Comparison of ENCODE assay signal across 11 cellular contexts in the genomic region with DNA sequence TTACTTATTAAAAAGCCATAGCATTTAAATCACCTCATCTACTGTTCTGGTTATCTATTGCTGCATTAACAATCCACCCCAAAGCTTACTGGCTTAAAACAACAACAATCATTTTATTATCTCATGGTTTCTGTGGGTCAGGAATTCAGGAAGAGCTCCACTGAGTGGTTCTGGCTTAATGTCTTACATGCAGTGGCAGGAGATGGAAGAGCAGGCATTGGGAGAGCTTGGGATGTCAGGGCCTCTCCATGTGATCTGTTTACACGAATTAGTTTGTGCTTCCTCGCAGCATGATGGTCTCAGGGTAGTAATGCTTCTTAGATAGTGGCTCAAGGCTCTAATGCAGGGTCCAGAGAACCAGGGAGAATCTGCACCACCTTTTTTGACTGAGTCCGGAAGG. TPM values are rescaled to one million over a fixed set of nuclear protein-coding genes. Genes with fewer than 3 reads are reported as not detected.
DNase-seq lines count a peak whose midpoint lies in the region; ATAC-seq and TF ChIP-seq lines count a peak whose summit lies in the region.
"Had no signal": no experiment of that assay in that cellular context is flagged by ENCODE, and none has a peak within 500 bp of the region (broad histone marks: within the 10 kb centered on the region; RNA-seq: fewer than 3 reads in every experiment).

No MANE protein-coding gene starts in this region.

- ATAC-seq in natural killer cell (no peak), GM21390 (IDR thresholded peaks at IDR 0.05; ENCODE audit: unreplicated experiment) (no peak)
- ATAC-seq: foreskin keratinocyte had no signal

- no peak for TF ChIP-seq CTCF in natural killer cell (IDR thresholded peaks at IDR 0.05)
- no peak for TF ChIP-seq CTCF in adrenal gland (IDR thresholded peaks at IDR 0.05)

- no peaks in the 10 kb centered on the region for H3K27me3 ChIP-seq in CD4-positive, alpha-beta memory T cell (ENCODE audit: insufficient read depth, low read length)
- no peaks in the 10 kb centered on the region for H3K27me3 ChIP-seq in adrenal gland
- H3K27me3 ChIP-seq: foreskin keratinocyte had no signal

- POLR2A ChIA-PET in CD4-positive, alpha-beta memory T cell (lab: Charles Lee; ENCODE audit: partially characterized antibody): interaction anchor here (0.7 to 6.4 kb wide), 6 partner anchors 14 to 1962 kb away, joined by 3 to 99 read pairs (median 4); partner anchors contain the start of gene REL

- peaks cover 13 to 23% (median 16%) of the 10 kb centered on the region in 4 donors for H3K4me1 Mint-ChIP-seq in CD4-positive, alpha-beta memory T cell
- H3K4me1 Mint-ChIP-seq in activated naive CD8-positive, alpha-beta T cell (ENCODE audit: low read depth): peaks cover 26% of the 10 kb centered on the region
- H3K4me1 Mint-ChIP-seq in natural killer cell: peaks cover 21% of the 10 kb centered on the region in 2 donors

- no peaks in the 10 kb centered on the region for H3K36me3 ChIP-seq in CD4-positive, alpha-beta memory T cell (ENCODE audit: insufficient read depth, low read length)
- no peaks in the 10 kb centered on the region for H3K36me3 ChIP-seq in adrenal gland (replicated peaks in 1 of 2)

- peak overlapping the region in 6 of 7 donors; percentile 12 to 70 (median 56) for H3K27ac Mint-ChIP-seq in CD4-positive, alpha-beta memory T cell
- H3K27ac Mint-ChIP-seq in activated naive CD8-positive, alpha-beta T cell: peak overlapping the region; percentile 81
- peak overlapping the region; percentile 85 to 95 for H3K27ac Mint-ChIP-seq in natural killer cell

- H3K4me1 ChIP-seq in CD4-positive, alpha-beta memory T cell (ENCODE audit: insufficient read depth, low read length): peaks cover 19% of the 10 kb centered on the region
- H3K4me1 ChIP-seq in adrenal gland (replicated peaks in 1 of 2): peaks cover 0 to 6% of the 10 kb centered on the region in 2 donors

- H3K27me3 Mint-ChIP-seq in CD4-positive, alpha-beta memory T cell: peaks cover 4% of the 10 kb centered on the region in 2 donors
- no peaks in the 10 kb centered on the region for H3K27me3 Mint-ChIP-seq in activated naive CD8-positive, alpha-beta T cell
- H3K27me3 Mint-ChIP-seq in natural killer cell (ENCODE audit: low read depth in 2 of 2): peaks cover 7 to 19% of the 10 kb centered on the region in 2 donors

- no peak for DNase-seq in CD4-positive, alpha-beta memory T cell
- DNase-seq in KG1 (lab: John Stamatoyannopoulos, UW) (peak; percentile 19), natural killer cell (no peak), SW 1271 (lab: John Stamatoyannopoulos, UW) (no peak), adrenal gland (no peak)
- DNase-seq: effector CD4-positive, alpha-beta T cell; foreskin keratinocyte; NCI-H187 treated with DMSO at 0.1 percent for 48 hours; NK-92 treated with Interleukin-12 subunit alpha and Interleukin-12 subunit beta, amount 100 ng/mL, for 24 hours had no signal

- H3K9me3 ChIP-seq in CD4-positive, alpha-beta memory T cell (ENCODE audit: control insufficient read depth in 1 of 2, low read length in 2 of 2): no peaks in the 10 kb centered on the region
- no peaks in the 10 kb centered on the region for H3K9me3 ChIP-seq in adrenal gland (replicated peaks in 1 of 3)

- no peak overlapping the region for H3K27ac ChIP-seq in CD4-positive, alpha-beta memory T cell (ENCODE audit: low read depth, low read length)
- H3K27ac ChIP-seq in adrenal gland: peak overlapping the region in 2 of 5 donors; percentile 49 to 51
- H3K27ac ChIP-seq: foreskin keratinocyte had no signal

- WGBS in adrenal gland, 4 donors: 85 to 97% (median 90%) methylated on average over 3 of the region's 3 CpGs

- no peak overlapping the region for H3K4me3 ChIP-seq in CD4-positive, alpha-beta memory T cell (ENCODE audit: low read length in 2 of 2)
- no peak overlapping the region for H3K4me3 ChIP-seq in adrenal gland

- intact Hi-C loops in CD4-positive, alpha-beta memory T cell (cut with micrococcal nuclease): no loop called here
- intact Hi-C loops in natural killer cell (cut with micrococcal nuclease): no loop called here
- intact Hi-C loops in adrenal gland (cut with DNase I): no loop called here

- peaks cover 11 to 18% of the 10 kb centered on the region in 2 donors for H3K36me3 Mint-ChIP-seq in CD4-positive, alpha-beta memory T cell
- H3K36me3 Mint-ChIP-seq in activated naive CD8-positive, alpha-beta T cell: peaks cover 16% of the 10 kb centered on the region
- H3K36me3 Mint-ChIP-seq in natural killer cell: peaks cover 17% of the 10 kb centered on the region

- no peak for TF ChIP-seq POLR2A in adrenal gland (IDR thresholded peaks at IDR 0.05)

- H3K4me3 Mint-ChIP-seq in CD4-positive, alpha-beta memory T cell: peak overlapping the region in 6 of 8 donors; percentile 2 to 39 (median 28)
- peak overlapping the region; percentile 45 for H3K4me3 Mint-ChIP-seq in activated naive CD8-positive, alpha-beta T cell
- peak overlapping the region; percentile 74 for H3K4me3 Mint-ChIP-seq in natural killer cell

- peaks cover 2 to 33% (median 16%) of the 10 kb centered on the region in 8 donors for H3K9me3 Mint-ChIP-seq in CD4-positive, alpha-beta memory T cell
- peaks cover 11% of the 10 kb centered on the region for H3K9me3 Mint-ChIP-seq in activated naive CD8-positive, alpha-beta T cell (ENCODE audit: low read depth)
- H3K9me3 Mint-ChIP-seq in natural killer cell: peaks cover 3 to 9% of the 10 kb centered on the region in 2 donors

- CTCF ChIA-PET in CD4-positive, alpha-beta memory T cell (lab: Charles Lee; ENCODE audit: partially characterized antibody): interaction anchor here (2.7 to 3.2 kb wide), 2 partner anchors 15 to 48 kb away, joined by 12 to 21 read pairs; partner anchors contain the start of gene REL

RNA-seq across cellular contexts. Expression of gene REL, which starts 14.4 kb away (rescaled TPM):
- total RNA-seq in CD4-positive, alpha-beta memory T cell: 10 to 100 TPM; 26.5 to 28.0 TPM
- 10 to 100 TPM in 1 of 2 donors, 1 to 10 TPM in 1; 3.8 to 12.3 TPM for polyA plus RNA-seq in CD4-positive, alpha-beta memory T cell
- total RNA-seq in natural killer cell: 100 to 1,000 TPM; 128 to 197 (median 178) TPM
- total RNA-seq in adrenal gland: 10 to 100 TPM in 5 of 8 donors, 1 to 10 TPM in 3; 4.0 to 15.0 (median 10.5) TPM
- polyA plus RNA-seq in adrenal gland: 1 to 10 TPM in 2 of 3 donors, under 1 TPM in 1; 0.51 to 2.5 (median 2.1) TPM

Comparison
In these comparisons a context has a peak if more than half of its experiments do, and no peak if none do; other contexts are left out.
1. RNA of gene REL, which starts 14.4 kb away (total RNA-seq): 128 to 197 TPM in natural killer cell; 26.5 to 28.0 TPM in CD4-positive, alpha-beta memory T cell and 4.0 to 15.0 TPM in adrenal gland; every median in the first group is over 4 times any median in the second.
2. Peak in every context shown above with its lines, with median percentiles within 50 percentile points of each other: H3K27ac Mint-ChIP-seq and H3K4me3 Mint-ChIP-seq.